32 cellular contexts compared by ENCODE assay signal in the genomic region with DNA sequence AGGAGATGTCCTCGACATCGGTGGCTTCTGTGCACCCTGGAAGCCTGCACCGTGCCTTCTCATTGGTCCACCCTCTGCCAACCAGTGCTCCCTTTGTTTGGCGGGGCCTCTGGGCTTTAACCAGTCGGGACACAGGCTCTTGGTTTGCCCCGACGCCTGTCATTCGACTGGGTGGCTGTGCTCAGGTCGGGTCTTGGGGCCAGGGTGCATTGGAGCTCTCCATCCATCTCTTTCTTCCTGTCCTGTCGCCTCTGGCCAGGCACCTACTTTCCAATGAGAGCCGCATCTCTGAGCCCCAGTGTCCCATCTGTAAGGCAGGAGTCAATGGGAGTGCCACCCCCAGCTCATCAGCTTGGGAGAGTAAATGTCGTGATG.
"Had no signal": no experiment of that assay in that cellular context is flagged by ENCODE, and none has a peak within 500 bp of the region (broad histone marks: within the 10 kb centered on the region; RNA-seq: fewer than 3 reads in every experiment).

No MANE protein-coding gene starts in this region.

- H3K27ac ChIP-seq: neural progenitor cell, neutrophil, ovary, parathyroid adenoma, psoas muscle, right lobe of liver, skin epidermis, spleen, suprapubic skin, testis, tibial artery, transverse colon, upper lobe of right lung, uterus had no signal

- DNase-seq: naive thymus-derived CD4-positive, alpha-beta T cell; natural killer cell; nucleus accumbens; ovary; psoas muscle; right lobe of liver; spleen; stimulated activated CD4-positive, alpha-beta T cell treated with anti-CD3 and anti-CD28 coated beads, Interleukin-12 subunit alpha, Interleukin-12 subunit beta, amount 100 ng/mL, for 4 hours; stimulated activated CD4-positive, alpha-beta T cell treated with anti-CD3 and anti-CD28 coated beads, Interleukin-1b, Interleukin-23, amount 100 ng/mL, for 48 hours; stimulated activated CD4-positive, alpha-beta T cell treated with anti-CD3 and anti-CD28 coated beads, Interleukin-4, amount 100 ng/mL, for 1 hour; stimulated activated CD4-positive, alpha-beta T cell treated with anti-CD3 and anti-CD28 coated beads, Interleukin-4, amount 100 ng/mL, for 4 hours; stimulated activated CD8-positive, alpha-beta memory T cell treated with anti-CD3 and anti-CD28 coated beads, Interleukin-4, amount 100 ng/mL, for 48 hours; stimulated activated naive CD4-positive, alpha-beta T cell; stimulated activated naive CD8-positive, alpha-beta T cell treated with anti-CD3 and anti-CD28 coated beads, Interleukin-15, amount 100 ng/mL, for 72 hours; stimulated activated naive CD8-positive, alpha-beta T cell treated with anti-CD3 and anti-CD28 coated beads, Interleukin-15, Interleukin-2, amounts not matched to agents 100 U/mL and 50 U/mL, for 24 hours; substantia nigra; testis; tibial artery; transverse colon; upper lobe of right lung; uterus had no signal

- H3K36me3 Mint-ChIP-seq: naive thymus-derived CD4-positive, alpha-beta T cell; natural killer cell; neural progenitor cell; stimulated activated memory B cell treated with anti-CD40 and anti-IgM and Interleukin-4, amounts not matched to agents 10 μg/mL and 1 μg/mL and 100 μg/mL, for 72 hours; type B pancreatic cell had no signal

- H3K27me3 ChIP-seq: neural progenitor cell, ovary, right lobe of liver, testis, tibial artery, transverse colon, upper lobe of right lung, uterus had no signal

- H3K9ac ChIP-seq: neural progenitor cell, parathyroid adenoma had no signal

- H3K4me3 Mint-ChIP-seq: naive thymus-derived CD4-positive, alpha-beta T cell; natural killer cell; nephron; neural progenitor cell; stimulated activated memory B cell treated with anti-CD40 and anti-IgM and Interleukin-4, amounts not matched to agents 10 μg/mL and 1 μg/mL and 100 μg/mL, for 72 hours; stimulated activated naive CD8-positive, alpha-beta T cell treated with anti-CD3 and anti-CD28 coated beads, Interleukin-15, amount 100 ng/mL, for 72 hours; type B pancreatic cell had no signal

- H3K4me1 ChIP-seq: neural progenitor cell, parathyroid adenoma, psoas muscle, right lobe of liver, spleen, suprapubic skin, testis, tibial artery, transverse colon, upper lobe of right lung, uterus had no signal

- H3K4me3 ChIP-seq: neural progenitor cell, ovary, psoas muscle, right lobe of liver, skin epidermis, smooth muscle cell, spleen, suprapubic skin, testis, tibial artery, transverse colon, upper lobe of right lung, uterus had no signal

- H3K4me1 Mint-ChIP-seq: natural killer cell; nephron; neural progenitor cell; stimulated activated memory B cell treated with anti-CD40 and anti-IgM and Interleukin-4, amounts not matched to agents 10 μg/mL and 1 μg/mL and 100 μg/mL, for 72 hours had no signal

- H3K27ac Mint-ChIP-seq: naive thymus-derived CD4-positive, alpha-beta T cell; natural killer cell; nephron; neural progenitor cell; progenitor cell of endocrine pancreas; stimulated activated memory B cell treated with anti-CD40 and anti-IgM and Interleukin-4, amounts not matched to agents 10 μg/mL and 1 μg/mL and 100 μg/mL, for 72 hours; type B pancreatic cell had no signal

- H3K4me2 ChIP-seq: neural progenitor cell, smooth muscle cell had no signal

- H3K36me3 ChIP-seq: neural progenitor cell, neutrophil, ovary, right lobe of liver, spleen, suprapubic skin, tibial artery, transverse colon, upper lobe of right lung, uterus had no signal

- H2AFZ ChIP-seq: neural progenitor cell, parathyroid adenoma had no signal

- H3K9me3 Mint-ChIP-seq: natural killer cell; stimulated activated naive CD8-positive, alpha-beta T cell treated with anti-CD3 and anti-CD28 coated beads, Interleukin-15, amount 100 ng/mL, for 72 hours; type B pancreatic cell had no signal

- ATAC-seq: naive thymus-derived CD4-positive, alpha-beta T cell; natural killer cell; psoas muscle; right cardiac atrium; stimulated activated memory B cell treated with anti-CD40 and anti-IgM and Interleukin-4, amounts not matched to agents 10 μg/mL and 1 μg/mL and 100 μg/mL, for 72 hours; stimulated activated naive CD8-positive, alpha-beta T cell treated with anti-CD3 and anti-CD28 coated beads, Interleukin-15, amount 100 ng/mL, for 72 hours; stimulated activated naive CD8-positive, alpha-beta T cell treated with anti-CD3 and anti-CD28 coated beads, Interleukin-15, Interleukin-2, amounts not matched to agents 100 U/mL and 50 U/mL, for 24 hours; upper lobe of right lung had no signal

- H3K9me3 ChIP-seq: neutrophil, ovary, psoas muscle, right lobe of liver, suprapubic skin, testis, transverse colon, upper lobe of right lung, uterus had no signal
